19 cellular contexts compared by ENCODE assay signal in the genomic region with DNA sequence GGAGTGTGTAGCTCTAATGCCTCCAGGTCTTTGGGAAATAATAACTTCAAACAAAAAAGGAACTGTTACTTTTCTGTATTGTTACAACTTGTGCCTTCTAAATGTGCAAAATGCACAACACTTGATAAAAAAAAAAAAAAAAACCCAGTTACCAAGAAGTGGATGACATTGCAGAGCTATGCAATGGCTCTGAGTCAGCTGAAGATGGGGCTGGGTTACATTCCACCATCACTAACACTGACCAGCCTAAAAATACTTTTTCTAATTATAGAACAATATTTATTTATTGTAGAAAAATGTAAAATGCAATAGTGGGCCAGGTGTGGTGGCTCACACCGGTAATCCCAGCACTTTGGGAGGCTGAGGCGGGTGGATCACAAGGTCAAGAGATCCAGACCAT.
"Had no signal": no experiment of that assay in that cellular context is flagged by ENCODE, and none has a peak within 500 bp of the region (broad histone marks: within the 10 kb centered on the region; RNA-seq: fewer than 3 reads in every experiment).

No MANE protein-coding gene starts in this region.

- FAIRE-seq: colon had no signal

- DNase-seq: activated CD4-positive, alpha-beta memory T cell treated with anti-CD3 and anti-CD28 coated beads for 36 hours; activated CD4-positive, alpha-beta T cell treated with anti-CD3 and anti-CD28 coated beads for 36 hours; amniotic stem cell; caudate nucleus; dorsolateral prefrontal cortex; endodermal cell; heart left ventricle; immature natural killer cell; kidney glomerular epithelial cell; mucosa of descending colon; right lobe of liver; stimulated activated CD4-positive, alpha-beta T cell treated with anti-CD3 and anti-CD28 coated beads, Interleukin-4, amount 100 ng/mL, for 1 hour; stimulated activated naive CD8-positive, alpha-beta T cell treated with anti-CD3 and anti-CD28 coated beads, Interleukin-15, amount 100 ng/mL, for 72 hours; transverse colon; uterus had no signal

- ATAC-seq: activated CD4-positive, alpha-beta T cell treated with anti-CD3 and anti-CD28 coated beads for 36 hours; gastroesophageal sphincter; heart left ventricle; mucosa of descending colon; natural killer cell treated with Interleukin-12 subunit alpha and Interleukin-12 subunit beta and Interleukin-15 and Interleukin-18, amount 100 ng/mL, for 72 hours; right lobe of liver; stimulated activated naive CD8-positive, alpha-beta T cell treated with anti-CD3 and anti-CD28 coated beads, Interleukin-15, amount 100 ng/mL, for 72 hours; WTC11 had no signal
